8 cellular contexts compared by ENCODE assay signal in the genomic region with DNA sequence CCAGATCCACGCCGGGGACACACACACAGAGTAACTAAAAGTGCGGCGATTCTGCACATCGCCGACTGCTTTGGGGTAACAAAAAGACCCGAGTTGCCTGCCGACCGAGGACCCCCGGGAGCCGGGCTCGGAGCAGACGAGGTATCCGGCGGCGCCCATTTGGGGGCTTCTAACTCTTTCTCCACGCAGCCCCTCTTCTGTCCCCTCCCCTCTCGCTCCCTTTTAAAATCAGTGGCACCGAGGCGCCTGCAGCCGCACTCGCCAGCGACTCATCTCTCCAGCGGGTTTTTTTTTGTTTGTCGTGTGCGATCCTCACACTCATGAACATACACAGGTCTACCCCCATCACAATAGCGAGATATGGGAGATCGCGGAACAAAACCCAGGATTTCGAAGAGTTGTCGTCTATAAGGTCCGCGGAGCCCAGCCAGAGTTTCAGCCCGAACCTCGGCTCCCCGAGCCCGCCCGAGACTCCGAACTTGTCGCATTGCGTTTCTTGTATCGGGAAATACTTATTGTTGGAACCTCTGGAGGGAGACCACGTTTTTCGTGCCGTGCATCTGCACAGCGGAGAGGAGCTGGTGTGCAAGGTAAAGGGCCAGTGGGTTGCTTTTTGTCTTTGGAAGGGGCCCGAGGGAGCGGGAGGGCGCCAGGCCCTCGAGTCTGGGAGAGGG. TPM values are rescaled to one million over a fixed set of nuclear protein-coding genes. Genes with fewer than 3 reads are reported as not detected.
DNase-seq lines count a peak whose midpoint lies in the region; ATAC-seq and TF ChIP-seq lines count a peak whose summit lies in the region.

No MANE protein-coding gene starts in this region.

- H3K9me3 Mint-ChIP-seq in osteocyte (ENCODE audit: unreplicated experiment) = no peaks in the 10 kb centered on the region

- ATAC-seq in GM19397 (IDR thresholded peaks at IDR 0.05; ENCODE audit: unreplicated experiment) (no peak), GM19463 (IDR thresholded peaks at IDR 0.05; ENCODE audit: unreplicated experiment) (no peak), GM18870 (IDR thresholded peaks at IDR 0.05; ENCODE audit: unreplicated experiment) (no peak)

- H3K4me1 ChIP-seq in fibroblast of lung (ENCODE audit: control insufficient read depth, extremely low read depth, insufficient read depth, low read length) = peaks cover 12% of the 10 kb centered on the region

- H3K36me3 Mint-ChIP-seq in osteocyte (ENCODE audit: unreplicated experiment) = peaks cover 14% of the 10 kb centered on the region

- peak overlapping the region; percentile 32 for H3K4me2 ChIP-seq in fibroblast of lung (ENCODE audit: extremely low read depth, insufficient read depth, low read length)

- H2AFZ ChIP-seq in fibroblast of lung (ENCODE audit: low read length) = no peak overlapping the region

- TF ChIP-seq CTCF in fibroblast of lung (conservative IDR thresholded peaks at IDR 0.05 in 1 of 2, IDR thresholded peaks at IDR 0.05 in 1 of 2; ENCODE audit: low read depth in 1 of 2, low read length in 2 of 2) (no peak), osteocyte (IDR thresholded peaks at IDR 0.05) (no peak)

- peaks cover 52% of the 10 kb centered on the region for H3K4me1 Mint-ChIP-seq in osteocyte (ENCODE audit: unreplicated experiment)

- H4K20me1 ChIP-seq in fibroblast of lung (ENCODE audit: control insufficient read depth, extremely low read depth, insufficient read depth, low read length) = no peaks in the 10 kb centered on the region

- H3K27ac Mint-ChIP-seq in osteocyte (ENCODE audit: unreplicated experiment) = peak overlapping the region; percentile 97

- H3K27ac ChIP-seq in fibroblast of lung (ENCODE audit: insufficient read depth, low read length) = peak overlapping the region; percentile 88

- peak overlapping the region; percentile 99 for H3K4me3 Mint-ChIP-seq in osteocyte (ENCODE audit: unreplicated experiment)

- H3K9me3 ChIP-seq in fibroblast of lung (ENCODE audit: control insufficient read depth, insufficient read depth, low read depth, low read length) = no peaks in the 10 kb centered on the region

- no peaks in the 10 kb centered on the region for H3K27me3 ChIP-seq in fibroblast of lung (ENCODE audit: control insufficient read depth, insufficient read depth, low read length)

- H3K4me3 ChIP-seq in fibroblast of lung (replicated peaks in 1 of 4; ENCODE audit: control extremely low read depth in 1 of 4, insufficient read depth in 1 of 4, low read depth in 3 of 4, low read length in 4 of 4) = peak overlapping the region; percentile 73 to 97 (median 94)

- peak; percentile 48 for DNase-seq in EH (ENCODE audit: low read depth)
- peak; percentile 51 for DNase-seq in NCI-H1092 treated with DMSO at 0.1 percent for 48 hours (lab: John Stamatoyannopoulos, UW)
- DNase-seq in activated T-cell treated with anti-CD3 and anti-CD28 coated beads, Interleukin-2, amount 50 U/mL, for 48 hours = peak; percentile 63 to 66
- peak; percentile 26 to 38 for DNase-seq in fibroblast of lung (ENCODE audit: low read depth in 2 of 2)
- peak; percentile 81 for DNase-seq in osteocyte (ENCODE audit: extremely low spot score, unreplicated experiment)

- no peaks in the 10 kb centered on the region for H3K27me3 Mint-ChIP-seq in osteocyte (ENCODE audit: unreplicated experiment)

- H3K36me3 ChIP-seq in fibroblast of lung (ENCODE audit: control insufficient read depth, insufficient read depth, low read length) = no peaks in the 10 kb centered on the region

- peak overlapping the region; percentile 86 for H3K9ac ChIP-seq in fibroblast of lung (ENCODE audit: insufficient read depth, low read length)

- H3K79me2 ChIP-seq in fibroblast of lung (ENCODE audit: control insufficient read depth, insufficient read depth, low read length) = peaks cover 59% of the 10 kb centered on the region

RNA-seq across cellular contexts. Expression of gene TRIB2, which starts 1.4 kb away (rescaled TPM):
- total RNA-seq in fibroblast of lung (31.0 and 38.5 TPM in 2 replicates), osteocyte (142 and 146 TPM in 2 replicates)
- polyA plus RNA-seq in fibroblast of lung = 23.4 and 26.1 TPM in 2 replicates
- 21.0 and 29.7 TPM in 2 replicates for polyA plus RNA-seq in fibroblast of lung (2012)
- polyA minus RNA-seq in fibroblast of lung (ENCODE audit: low replicate concordance) = 22.2 and 35.6 TPM in 2 replicates
